In genomic region chr9:136155576-136155975, GRCh38 we compare ENCODE assay signal across 22 cellular contexts. TPM values are rescaled to one million over a fixed set of nuclear protein-coding genes. Genes with fewer than 3 reads are reported as not detected.
"Had no signal": no experiment of that assay in that cellular context is flagged by ENCODE, and none has a peak within 500 bp of the region (broad histone marks: within the 10 kb centered on the region; RNA-seq: fewer than 3 reads in every experiment).

No MANE protein-coding gene starts in this region.

- DNase-seq: IMR-90, Karpas-422, KG1, MG63, NCI-H1092, NCI-H1105 treated with DMSO at 0.1 percent for 48 hours, NCI-H1417 treated with DMSO at 0.1 percent for 48 hours, NCI-H146, NCI-H1694 treated with DMSO at 0.1 percent for 48 hours, NCI-H1930, NCI-H2081, NCI-H2107, NCI-H2227 treated with DMSO at 0.1 percent for 48 hours, NCI-H524, NCI-H526 treated with DMSO at 0.1 percent for 48 hours, NCI-H774, RPMI8226, SHP77 treated with DMSO at 0.1 percent for 48 hours, SJCRH30 had no signal

- H3K36me3 ChIP-seq: MG63, SJCRH30 had no signal

- ATAC-seq: HepG2, SK-N-SH treated with all-trans-retinoic acid at 6 μM for 48 hours had no signal

- H3K9me3 ChIP-seq: MG63 had no signal

- H3K4me3 ChIP-seq: MG63, SJCRH30 had no signal

- H3K27ac ChIP-seq: SJCRH30 had no signal

RNA-seq across cellular contexts. Expression of gene LHX3, which starts 49.4 kb away (rescaled TPM):
- total RNA-seq: HepG2, HT1080, IMR-90, SJCRH30 had no signal
- polyA plus RNA-seq: HepG2, IMR-90 had no signal
